Comparison of ENCODE assay signal across 25 cellular contexts in genomic region chr14:56390859-56391258, GRCh38.
DNase-seq lines count a peak whose midpoint lies in the region; ATAC-seq, FAIRE-seq and TF ChIP-seq lines count a peak whose summit lies in the region.
"Had no signal": no experiment of that assay in that cellular context is flagged by ENCODE, and none has a peak within 500 bp of the region (broad histone marks: within the 10 kb centered on the region; RNA-seq: fewer than 3 reads in every experiment).

No MANE protein-coding gene starts in this region.

- no peak overlapping the region for H3K18ac ChIP-seq in IMR-90 (ENCODE audit: low read depth, low read length)

- H2BK5ac ChIP-seq in IMR-90 (ENCODE audit: low read depth, low read length, poor library complexity, severe bottlenecking): no peak overlapping the region

- POLR2A ChIA-PET in IMR-90 (lab: Charles Lee; ENCODE audit: unreplicated experiment): interaction anchor here (0.8 kb wide), 1 partner anchor 70 kb away, joined by 4 read pairs; no protein-coding TSS in a partner anchor

- H3K56ac ChIP-seq in IMR-90 (ENCODE audit: extremely low read depth, insufficient read depth, low read length): no peak overlapping the region; the same call in 1 of the 2 replicates

- H3K9ac ChIP-seq in IMR-90 (ENCODE audit: low read depth, low read length) (no peak overlapping the region), kidney (ENCODE audit: low read length in 2 of 2) (no peak overlapping the region)

- H3K9me1 ChIP-seq in IMR-90 (ENCODE audit: insufficient read depth, low read length): no peaks in the 10 kb centered on the region

- H3K4me2 ChIP-seq in IMR-90 (ENCODE audit: low read depth, low read length): no peak overlapping the region

- H4K8ac ChIP-seq in IMR-90 (ENCODE audit: low read depth in 2 of 2, low read length in 2 of 2): no peak overlapping the region

- H2AFZ ChIP-seq in IMR-90 (replicated peaks; ENCODE audit: low read length, poor library complexity): peak overlapping the region; percentile 19

- no CpG with 5 or more reads among the region's 1 CpG for WGBS in IMR-90 (ENCODE audit: extremely low coverage in 2 of 2, insufficient read length in 1 of 2), 2 experiments

- H3K23ac ChIP-seq in IMR-90 (ENCODE audit: low read depth, low read length): no peak overlapping the region

- in situ Hi-C loops in IMR-90 (cut with MboI; ENCODE audit: low sequenced_read_pairs): no loop called here

- no peak for TF ChIP-seq POLR2A in IMR-90 (IDR thresholded peaks at IDR 0.05; ENCODE audit: low read depth, low read length)

- no peak overlapping the region for H2BK120ac ChIP-seq in IMR-90 (ENCODE audit: low read depth, low read length)

- no peak overlapping the region for H3K4ac ChIP-seq in IMR-90 (ENCODE audit: low read depth, low read length)

- no TSS peak for BruUV-seq in IMR-90 (replicated peaks; lab: Mats Ljungman, UMichigan)

- H3K9me3 ChIP-seq in IMR-90 (ENCODE audit: control insufficient read depth, insufficient read depth, low read length): no peaks in the 10 kb centered on the region
- no peaks in the 10 kb centered on the region for H3K9me3 ChIP-seq in WERI-Rb-1 (ENCODE audit: severe bottlenecking)
- no peaks in the 10 kb centered on the region for H3K9me3 ChIP-seq in kidney (ENCODE audit: control insufficient read depth in 1 of 2, low read length in 2 of 2)

- H2AK5ac ChIP-seq in IMR-90 (ENCODE audit: low read depth, low read length): no peak overlapping the region

- H2AK9ac ChIP-seq in IMR-90 (replicated peaks; ENCODE audit: low read depth, low read length, poor library complexity): no peak overlapping the region

- H3K4me1 ChIP-seq in IMR-90 (ENCODE audit: control insufficient read depth, insufficient read depth, low read length): peaks cover 10% of the 10 kb centered on the region
- no peaks in the 10 kb centered on the region for H3K4me1 ChIP-seq in kidney (ENCODE audit: control insufficient read depth in 1 of 2, insufficient read depth in 1 of 2, low read depth in 1 of 2, low read length in 2 of 2)
- H3K4me1 ChIP-seq: breast epithelium had no signal

- FAIRE-seq in kidney (lab: Jason Lieb, UNC): no peak
- FAIRE-seq: GM12892 had no signal

- DNase-seq in IMR-90 (no peak), WERI-Rb-1 (no peak), iPS-NIHi7 (ENCODE audit: extremely low spot score) (peak; percentile 39), kidney (no peak), anterior cingulate cortex (lab: John Stamatoyannopoulos, UW) (no peak)
- DNase-seq in activated naive CD4-positive, alpha-beta T cell (lab: John Stamatoyannopoulos, UW): no peak
- DNase-seq: activated CD4-positive, alpha-beta T cell treated with anti-CD3 and anti-CD28 coated beads, Interleukin-2, amount 10 ng/mL, durations not matched to agents 7 days and 5 days; activated CD8-positive, alpha-beta memory T cell treated with anti-CD3 and anti-CD28 coated beads, Interleukin-2, amount 50 U/mL, for 4 hours; activated effector memory CD4-positive, alpha-beta T cell treated with Interleukin-2 at 50 U/mL for 16 hours; CD4-positive, alpha-beta T cell; DMS153; hypothalamus; KG1; left cardiac atrium; mesenchymal stem cell; naive thymus-derived CD4-positive, alpha-beta T cell; NCI-H1092 treated with DMSO at 0.1 percent for 48 hours; NCI-H524; SHP77; T-helper 1 cell had no signal

- no peak overlapping the region for H4K91ac ChIP-seq in IMR-90 (ENCODE audit: insufficient read depth, low read depth, low read length)

- dilution Hi-C loops in IMR-90 (cut with HindIII; ENCODE audit: low sequenced_read_pairs, unreplicated experiment): no loop called here

- no peak overlapping the region for H2BK20ac ChIP-seq in IMR-90 (ENCODE audit: low read depth, low read length)

- TF ChIP-seq RAD21 in IMR-90 (IDR thresholded peaks at IDR 0.05; ENCODE audit: low read length): no peak

- no peak overlapping the region for H3K14ac ChIP-seq in IMR-90 (replicated peaks; ENCODE audit: low read depth, low read length)

- peak; percentile 20 for TF ChIP-seq CTCF in C4-2B (conservative IDR thresholded peaks at IDR 0.05)
- TF ChIP-seq CTCF in IMR-90 (conservative IDR thresholded peaks at IDR 0.05; ENCODE audit: low read depth, low read length): no peak
- peak; percentile 49 for TF ChIP-seq CTCF in WERI-Rb-1 (IDR thresholded peaks at IDR 0.05; ENCODE audit: low read depth, low read length)
- no peak for TF ChIP-seq CTCF in kidney (IDR thresholded peaks at IDR 0.05; ENCODE audit: borderline replicate concordance, extremely low read depth, insufficient read depth)

- ATAC-seq in IMR-90 (ENCODE audit: low read depth) (no peak), HG03196 (IDR thresholded peaks at IDR 0.05; ENCODE audit: unreplicated experiment) (no peak)
- ATAC-seq: left cardiac atrium; naive thymus-derived CD4-positive, alpha-beta T cell had no signal

- H3K27me3 ChIP-seq in IMR-90 (ENCODE audit: control insufficient read depth, insufficient read depth, low read length) (no peaks in the 10 kb centered on the region), WERI-Rb-1 (ENCODE audit: insufficient read depth, low read depth, severe bottlenecking) (no peaks in the 10 kb centered on the region)
- H3K27me3 ChIP-seq: breast epithelium had no signal

- CTCF ChIA-PET in IMR-90 (lab: Yijun Ruan, JAX): interaction anchor here (1.0 to 1.2 kb wide), 2 partner anchors 8 to 38 kb away, joined by 3 to 6 read pairs; no protein-coding TSS in a partner anchor

- H3K36me3 ChIP-seq in IMR-90 (ENCODE audit: control insufficient read depth, insufficient read depth, low read length) (no peaks in the 10 kb centered on the region), WERI-Rb-1 (no peaks in the 10 kb centered on the region), kidney (ENCODE audit: control insufficient read depth in 1 of 2, insufficient read depth in 2 of 2, low read length in 2 of 2) (no peaks in the 10 kb centered on the region)
- H3K36me3 ChIP-seq: breast epithelium had no signal

- H2BK15ac ChIP-seq in IMR-90 (ENCODE audit: low read depth, low read length): 0 out of 3 replicates have a peak overlapping the region, but pooled peaks have one; percentile 13

- intact Hi-C loops in IMR-90 (cut with micrococcal nuclease): no loop called here
- intact Hi-C loops in kidney (cut with DNase I): no loop called here

- H3K27ac ChIP-seq in C4-2B: no peak overlapping the region
- no peak overlapping the region for H3K27ac ChIP-seq in IMR-90 (ENCODE audit: insufficient read depth, low read length)
- no peak overlapping the region for H3K27ac ChIP-seq in WERI-Rb-1
- H3K27ac ChIP-seq in kidney (ENCODE audit: low read depth in 2 of 2, low read length in 2 of 2): no peak overlapping the region
- H3K27ac ChIP-seq: breast epithelium, coronary artery had no signal

- H4K5ac ChIP-seq in IMR-90 (ENCODE audit: low read depth, low read length): no peak overlapping the region

- no peaks in the 10 kb centered on the region for H3K79me1 ChIP-seq in IMR-90 (ENCODE audit: low read depth in 1 of 2, low read length in 2 of 2)

- H4K20me1 ChIP-seq in IMR-90 (ENCODE audit: insufficient read depth, low read length): no peaks in the 10 kb centered on the region

- H3K4me3 ChIP-seq in IMR-90 (ENCODE audit: insufficient read depth, low read depth, low read length) (no peak overlapping the region), WERI-Rb-1 (ENCODE audit: low read depth, low read length) (no peak overlapping the region), kidney (ENCODE audit: low read length in 2 of 2) (no peak overlapping the region)
- H3K4me3 ChIP-seq: breast epithelium, coronary artery had no signal

TF ChIP-seq in IMR-90, 13 proteins besides CTCF, POLR2A, EP300 and RAD21:
- TF ChIP-seq RFX5 (IDR thresholded peaks at IDR 0.05; ENCODE audit: low read depth, low read length) (no peak), CHD1 (IDR thresholded peaks at IDR 0.05; ENCODE audit: low read depth, low read length) (no peak), MAZ (IDR thresholded peaks at IDR 0.05; ENCODE audit: borderline replicate concordance, low read depth, low read length) (no peak), RCOR1 (IDR thresholded peaks at IDR 0.05; ENCODE audit: insufficient replicate concordance, low read length) (no peak), SMC3 (IDR thresholded peaks at IDR 0.05; ENCODE audit: low read depth, low read length) (no peak), MXI1 (IDR thresholded peaks at IDR 0.05; ENCODE audit: borderline replicate concordance, low read depth, low read length) (no peak), FOS (IDR thresholded peaks at IDR 0.05; ENCODE audit: low read depth, low read length) (no peak), MAFK (IDR thresholded peaks at IDR 0.05; ENCODE audit: low read depth, low read length) (no peak), BHLHE40 (IDR thresholded peaks at IDR 0.05; ENCODE audit: low read depth, low read length) (no peak), USF2 (IDR thresholded peaks at IDR 0.05; ENCODE audit: low read depth, low read length) (no peak), ELK1 (IDR thresholded peaks at IDR 0.05; ENCODE audit: borderline replicate concordance, low read depth, low read length) (no peak), NFE2L2 (IDR thresholded peaks at IDR 0.05; ENCODE audit: low read depth, low read length) (no peak), CEBPB (IDR thresholded peaks at IDR 0.05; ENCODE audit: low read depth, low read length) (no peak)

Comparison
In these comparisons a context has a peak if more than half of its experiments do, and no peak if none do; other contexts are left out.
1. CTCF ChIP-seq: peak in C4-2B (single experiment) and WERI-Rb-1 (single experiment); none in IMR-90 (single experiment) and kidney (single experiment).